ENCODE assay signal across 31 cellular contexts in genomic region chr3:55989351-55989750, GRCh38.
"Had no signal": no experiment of that assay in that cellular context is flagged by ENCODE, and none has a peak within 500 bp of the region (broad histone marks: within the 10 kb centered on the region; RNA-seq: fewer than 3 reads in every experiment).

No MANE protein-coding gene starts in this region.

- H3K4me3 ChIP-seq: left lung, lower lobe of right lung, mucosa of descending colon, psoas muscle, right atrium auricular region, right lobe of liver, smooth muscle cell, stomach, testis, thyroid gland, transverse colon, uterus had no signal

- H3K27me3 ChIP-seq: left lung, neutrophil, right atrium auricular region, right lobe of liver, stomach, testis, thyroid gland, transverse colon, uterus had no signal

- H3K36me3 Mint-ChIP-seq: immature natural killer cell; naive thymus-derived CD4-positive, alpha-beta T cell; natural killer cell treated with Interleukin-12 subunit alpha and Interleukin-12 subunit beta and Interleukin-15 and Interleukin-18, amount 100 ng/mL, for 72 hours; stimulated activated memory B cell treated with anti-CD40 and anti-IgM and Interleukin-4, amounts not matched to agents 10 μg/mL and 1 μg/mL and 100 μg/mL, for 72 hours had no signal

- H3K4me1 ChIP-seq: left lung, lower lobe of right lung, parathyroid adenoma, psoas muscle, right atrium auricular region, right lobe of liver, testis, thyroid gland, transverse colon, uterus had no signal

- H3K4me1 Mint-ChIP-seq: immature natural killer cell; naive thymus-derived CD4-positive, alpha-beta T cell; stimulated activated memory B cell treated with anti-CD40 and anti-IgM and Interleukin-4, amounts not matched to agents 10 μg/mL and 1 μg/mL and 100 μg/mL, for 72 hours had no signal

- H3K36me3 ChIP-seq: left lung, lower lobe of right lung, neutrophil, right atrium auricular region, right lobe of liver, stomach, thyroid gland, transverse colon, uterus had no signal

- DNase-seq: hypothalamus; immature natural killer cell; kidney; left colon; left lung; lower lobe of right lung; mammary epithelial cell; mesenchymal stem cell; midbrain; mucosa of descending colon; naive thymus-derived CD4-positive, alpha-beta T cell; occipital lobe; psoas muscle; right lobe of liver; stimulated activated CD4-positive, alpha-beta T cell treated with anti-CD3 and anti-CD28 coated beads, Interleukin-1b, Interleukin-23, amount 100 ng/mL, for 48 hours; stimulated activated CD4-positive, alpha-beta T cell treated with anti-CD3 and anti-CD28 coated beads, Interleukin-2, amount 100 ng/mL, for 48 hours; stimulated activated CD4-positive, alpha-beta T cell treated with anti-CD3 and anti-CD28 coated beads, Interleukin-4, amount 100 ng/mL, for 4 hours; stimulated activated CD8-positive, alpha-beta memory T cell treated with anti-CD3 and anti-CD28 coated beads, Interleukin-4, amount 100 ng/mL, for 48 hours; stimulated activated naive CD8-positive, alpha-beta T cell treated with anti-CD3 and anti-CD28 coated beads, Interleukin-15, Interleukin-2, amounts not matched to agents 100 U/mL and 50 U/mL, for 24 hours; stomach; testis; thyroid gland; transverse colon; uterus had no signal

- H3K4me2 ChIP-seq: smooth muscle cell had no signal

- H3K9me3 Mint-ChIP-seq: natural killer cell treated with Interleukin-12 subunit alpha and Interleukin-12 subunit beta and Interleukin-15 and Interleukin-18, amount 100 ng/mL, for 72 hours; neural crest cell; stimulated activated memory B cell treated with anti-CD40 and anti-IgM and Interleukin-4, amounts not matched to agents 10 μg/mL and 1 μg/mL and 100 μg/mL, for 72 hours had no signal

- H3K27ac ChIP-seq: left lung, lower lobe of right lung, neutrophil, parathyroid adenoma, psoas muscle, right atrium auricular region, right lobe of liver, stomach, testis, thyroid gland, transverse colon, uterus had no signal

- H3K27me3 Mint-ChIP-seq: natural killer cell treated with Interleukin-12 subunit alpha and Interleukin-12 subunit beta and Interleukin-15 and Interleukin-18, amount 100 ng/mL, for 72 hours; stimulated activated memory B cell treated with anti-CD40 and anti-IgM and Interleukin-4, amounts not matched to agents 10 μg/mL and 1 μg/mL and 100 μg/mL, for 72 hours had no signal

- H2AFZ ChIP-seq: parathyroid adenoma had no signal

- H3K27ac Mint-ChIP-seq: immature natural killer cell; naive thymus-derived CD4-positive, alpha-beta T cell; natural killer cell treated with Interleukin-12 subunit alpha and Interleukin-12 subunit beta and Interleukin-15 and Interleukin-18, amount 100 ng/mL, for 72 hours; stimulated activated memory B cell treated with anti-CD40 and anti-IgM and Interleukin-4, amounts not matched to agents 10 μg/mL and 1 μg/mL and 100 μg/mL, for 72 hours had no signal

- H3K4me3 Mint-ChIP-seq: immature natural killer cell; naive thymus-derived CD4-positive, alpha-beta T cell; natural killer cell treated with Interleukin-12 subunit alpha and Interleukin-12 subunit beta and Interleukin-15 and Interleukin-18, amount 100 ng/mL, for 72 hours; neural crest cell; stimulated activated memory B cell treated with anti-CD40 and anti-IgM and Interleukin-4, amounts not matched to agents 10 μg/mL and 1 μg/mL and 100 μg/mL, for 72 hours had no signal

- H3K79me2 ChIP-seq: parathyroid adenoma had no signal

- ATAC-seq: left colon; left lung; lower lobe of right lung; mucosa of descending colon; naive thymus-derived CD4-positive, alpha-beta T cell; natural killer cell treated with Interleukin-12 subunit alpha and Interleukin-12 subunit beta and Interleukin-15 and Interleukin-18, amount 100 ng/mL, for 72 hours; psoas muscle; right lobe of liver; stimulated activated memory B cell treated with anti-CD40 and anti-IgM and Interleukin-4, amounts not matched to agents 10 μg/mL and 1 μg/mL and 100 μg/mL, for 72 hours; stimulated activated naive CD8-positive, alpha-beta T cell treated with anti-CD3 and anti-CD28 coated beads, Interleukin-15, Interleukin-2, amounts not matched to agents 100 U/mL and 50 U/mL, for 24 hours had no signal
